Comparison of ENCODE assay signal across 8 cellular contexts in genomic region chr18:76823574-76823973, GRCh38. TPM values are rescaled to one million over a fixed set of nuclear protein-coding genes. Genes with fewer than 3 reads are reported as not detected.
A peak's percentile ranks its signal among the peaks of the same experiment; 100 is the strongest.
DNase-seq lines count a peak whose midpoint lies in the region; FAIRE-seq and TF ChIP-seq lines count a peak whose summit lies in the region.

No MANE protein-coding gene starts in this region.

- no peaks in the 10 kb centered on the region for H3K9me3 ChIP-seq in SU-DHL-6 (ENCODE audit: insufficient read depth, low read length)
- H3K9me3 ChIP-seq in esophagus muscularis mucosa: no peaks in the 10 kb centered on the region

- H3K79me2 ChIP-seq in SU-DHL-6 (ENCODE audit: insufficient read depth, low read length): peaks cover 87% of the 10 kb centered on the region

- TF ChIP-seq POLR2A in esophagus muscularis mucosa (IDR thresholded peaks at IDR 0.05; ENCODE audit: low read depth) (no peak), H54 (IDR thresholded peaks at IDR 0.05; ENCODE audit: low read depth, low read length) (no peak)

- H3K36me3 Mint-ChIP-seq in T-helper 1 cell treated with Interleukin-12 subunit alpha and Interleukin-12 subunit beta and Interleukin-4 antibody, amounts not matched to agents 30 μg/mL and 1 μg/mL, for 36 hours (ENCODE audit: low read depth): peaks cover 4% of the 10 kb centered on the region
- H3K36me3 Mint-ChIP-seq in osteocyte (ENCODE audit: unreplicated experiment): no peaks in the 10 kb centered on the region

- peak overlapping the region; percentile 21 for H2AFZ ChIP-seq in SU-DHL-6 (ENCODE audit: low read depth, low read length, severe bottlenecking)

- peak overlapping the region; percentile 59 for H3K4me2 ChIP-seq in SU-DHL-6 (ENCODE audit: low read depth, low read length, poor library complexity, severe bottlenecking)

- no peaks in the 10 kb centered on the region for H3K9me2 ChIP-seq in SU-DHL-6 (replicated peaks; ENCODE audit: insufficient read depth, low read length)

- H3K27ac ChIP-seq in SU-DHL-6 (ENCODE audit: low read depth, low read length) (peak overlapping the region; percentile 90; the same call in 1 of the 2 replicates), esophagus muscularis mucosa (replicated peaks in 1 of 4) (peak overlapping the region; percentile 93 to 97 (median 96))

- no peak for FAIRE-seq in H54 (lab: Jason Lieb, UNC)

- H3K4me3 ChIP-seq in SU-DHL-6 (ENCODE audit: insufficient read depth, low read length, poor library complexity, severe bottlenecking) (peak overlapping the region; percentile 59), esophagus muscularis mucosa (peak overlapping the region; percentile 86 to 95 (median 89))

- peaks cover 31% of the 10 kb centered on the region for H3K4me1 Mint-ChIP-seq in T-helper 1 cell treated with Interleukin-12 subunit alpha and Interleukin-12 subunit beta and Interleukin-4 antibody, amounts not matched to agents 30 μg/mL and 1 μg/mL, for 36 hours (ENCODE audit: low read depth)
- H3K4me1 Mint-ChIP-seq in osteocyte (ENCODE audit: unreplicated experiment): peaks cover 56% of the 10 kb centered on the region

- WGBS in esophagus muscularis mucosa: 46% methylated on average over 8 of the region's 27 CpGs

- no peaks in the 10 kb centered on the region for H3K27me3 ChIP-seq in SU-DHL-6 (ENCODE audit: low read length)
- no peaks in the 10 kb centered on the region for H3K27me3 ChIP-seq in esophagus muscularis mucosa

- peaks cover 3% of the 10 kb centered on the region; the same call in 1 of the 2 replicates for H4K20me1 ChIP-seq in SU-DHL-6 (ENCODE audit: low read depth, low read length)

- H3K9me3 Mint-ChIP-seq in T-helper 1 cell treated with Interleukin-12 subunit alpha and Interleukin-12 subunit beta and Interleukin-4 antibody, amounts not matched to agents 30 μg/mL and 1 μg/mL, for 36 hours: no peaks in the 10 kb centered on the region
- no peaks in the 10 kb centered on the region for H3K9me3 Mint-ChIP-seq in osteocyte (ENCODE audit: unreplicated experiment)

- H3K36me3 ChIP-seq in SU-DHL-6 (ENCODE audit: low read length): 0 out of 2 replicates have a peak, but pooled peaks cover under 1% of the 10 kb centered on the region
- peaks cover 0 to 4% (median 0%) of the 10 kb centered on the region in 4 donors for H3K36me3 ChIP-seq in esophagus muscularis mucosa

- H3K27me3 Mint-ChIP-seq in T-helper 1 cell treated with Interleukin-12 subunit alpha and Interleukin-12 subunit beta and Interleukin-4 antibody, amounts not matched to agents 30 μg/mL and 1 μg/mL, for 36 hours (ENCODE audit: low read depth): no peaks in the 10 kb centered on the region
- no peaks in the 10 kb centered on the region for H3K27me3 Mint-ChIP-seq in osteocyte (ENCODE audit: unreplicated experiment)

- TF ChIP-seq CTCF in SU-DHL-6 (IDR thresholded peaks at IDR 0.05; ENCODE audit: insufficient read depth, low read length, poor library complexity, severe bottlenecking) (peak; percentile 31), esophagus muscularis mucosa (IDR thresholded peaks at IDR 0.05) (peak; percentile 9 to 15 (median 13)), osteocyte (IDR thresholded peaks at IDR 0.05) (peak; percentile 33)

- intact Hi-C loops in esophagus muscularis mucosa (cut with DNase I): no loop called here

- TF ChIP-seq EP300 in esophagus muscularis mucosa (IDR thresholded peaks at IDR 0.05): no peak

- H3K9ac ChIP-seq in SU-DHL-6 (ENCODE audit: low read length): peak overlapping the region; percentile 61

- H3K27ac Mint-ChIP-seq in T-helper 1 cell treated with Interleukin-12 subunit alpha and Interleukin-12 subunit beta and Interleukin-4 antibody, amounts not matched to agents 30 μg/mL and 1 μg/mL, for 36 hours: peak overlapping the region; percentile 73
- peak overlapping the region; percentile 77 for H3K27ac Mint-ChIP-seq in osteocyte (ENCODE audit: unreplicated experiment)

- H3K4me3 Mint-ChIP-seq in T-helper 1 cell treated with Interleukin-12 subunit alpha and Interleukin-12 subunit beta and Interleukin-4 antibody, amounts not matched to agents 30 μg/mL and 1 μg/mL, for 36 hours: peak overlapping the region; percentile 81
- H3K4me3 Mint-ChIP-seq in osteocyte (ENCODE audit: unreplicated experiment): peak overlapping the region; percentile 76

- H3F3A ChIP-seq in SU-DHL-6 (ENCODE audit: insufficient read depth): peaks cover 33% of the 10 kb centered on the region

- peaks cover 13 to 65% (median 55%) of the 10 kb centered on the region in 4 donors for H3K4me1 ChIP-seq in esophagus muscularis mucosa

- no peak for DNase-seq in T-helper 1 cell
- no peak for DNase-seq in esophagus muscularis mucosa (ENCODE audit: extremely low spot score)
- peak; percentile 84 for DNase-seq in osteocyte (ENCODE audit: extremely low spot score, unreplicated experiment)
- no peak for DNase-seq in NOMO-1 (lab: John Stamatoyannopoulos, UW; ENCODE audit: unreplicated experiment in 2 of 2)
- no peak for DNase-seq in DMS79 (lab: John Stamatoyannopoulos, UW)
- no peak for DNase-seq in H54 (ENCODE audit: insufficient read length, low spot score)

RNA-seq across cellular contexts. Expression of gene ZNF236, which starts 1.2 kb away (rescaled TPM):
- total RNA-seq in esophagus muscularis mucosa (10 to 100 TPM; 10.1 to 15.8 (median 14.8) TPM), osteocyte (18.1 and 20.4 TPM in 2 replicates)
